ENCODE assay signal across 8 cellular contexts in genomic region chr10:103192451-103193106, GRCh38. TPM values are rescaled to one million over a fixed set of nuclear protein-coding genes. Genes with fewer than 3 reads are reported as not detected.
DNase-seq lines count a peak whose midpoint lies in the region; ATAC-seq and TF ChIP-seq lines count a peak whose summit lies in the region.

No MANE protein-coding gene starts in this region.

- peak; percentile 63 for ATAC-seq in GM19324 (IDR thresholded peaks at IDR 0.05; ENCODE audit: low FRiP score, unreplicated experiment)
- ATAC-seq in HG03460 (IDR thresholded peaks at IDR 0.05; ENCODE audit: unreplicated experiment): peak; percentile 73
- ATAC-seq in activated T-cell treated with anti-CD3 and anti-CD28 coated beads, Interleukin-2, amount 50 U/mL, for 4 hours: peak; percentile 59 to 64
- peak; percentile 49 for ATAC-seq in esophagus mucosa

- H3K9me3 Mint-ChIP-seq in CD14-positive monocyte: peaks cover 0 to 3% (median 0%) of the 10 kb centered on the region in 7 donors
- H3K9me3 Mint-ChIP-seq in activated T-cell treated with anti-CD3 and anti-CD28 coated beads, Interleukin-2, amount 50 U/mL, for 4 hours: no peaks in the 10 kb centered on the region

- DNase-seq in CD14-positive monocyte (ENCODE audit: low spot score) (peak; percentile 86), OCI-M1 (lab: John Stamatoyannopoulos, UW) (peak; percentile 92)
- peak; percentile 37 for DNase-seq in activated T-cell treated with anti-CD3 and anti-CD28 coated beads, Interleukin-2, amount 50 U/mL, for 4 hours
- DNase-seq in stimulated activated CD8-positive, alpha-beta memory T cell treated with anti-CD3 and anti-CD28 coated beads, Interleukin-7, amount 100 ng/mL, for 4 hours (ENCODE audit: low read depth in 2 of 2): peak; percentile 22 to 43

- H3K36me3 Mint-ChIP-seq in CD14-positive monocyte: peaks cover 12 to 16% of the 10 kb centered on the region in 2 donors
- H3K36me3 Mint-ChIP-seq in activated T-cell treated with anti-CD3 and anti-CD28 coated beads, Interleukin-2, amount 50 U/mL, for 4 hours (ENCODE audit: insufficient read depth): peaks cover 4% of the 10 kb centered on the region

- H3K9me3 ChIP-seq in muscle layer of colon (ENCODE audit: low read length): no peaks in the 10 kb centered on the region

- H3K4me1 Mint-ChIP-seq in CD14-positive monocyte: peaks cover 59% of the 10 kb centered on the region
- H3K4me1 Mint-ChIP-seq in activated T-cell treated with anti-CD3 and anti-CD28 coated beads, Interleukin-2, amount 50 U/mL, for 4 hours (ENCODE audit: low read depth): peaks cover 42% of the 10 kb centered on the region

- peak overlapping the region; percentile 99 to 100 for H3K4me3 Mint-ChIP-seq in CD14-positive monocyte
- H3K4me3 Mint-ChIP-seq in activated T-cell treated with anti-CD3 and anti-CD28 coated beads, Interleukin-2, amount 50 U/mL, for 4 hours: peak overlapping the region; percentile 99

- no peak for TF ChIP-seq CTCF in CD14-positive monocyte (IDR thresholded peaks at IDR 0.05)

- H3K4me1 ChIP-seq in muscle layer of colon (ENCODE audit: insufficient read depth, low read length): peaks cover 32% of the 10 kb centered on the region

- no peaks in the 10 kb centered on the region for H3K27me3 Mint-ChIP-seq in CD14-positive monocyte (ENCODE audit: low read depth in 3 of 3)
- no peaks in the 10 kb centered on the region for H3K27me3 Mint-ChIP-seq in activated T-cell treated with anti-CD3 and anti-CD28 coated beads, Interleukin-2, amount 50 U/mL, for 4 hours (ENCODE audit: low read depth)

- peak overlapping the region; percentile 99 to 100 (median 99) for H3K27ac Mint-ChIP-seq in CD14-positive monocyte

- H3K27me3 ChIP-seq in muscle layer of colon (ENCODE audit: control insufficient read depth in 1 of 2, insufficient read depth in 2 of 2, low read length in 2 of 2): no peaks in the 10 kb centered on the region

- intact Hi-C loops in CD14-positive monocyte (cut with micrococcal nuclease): loop anchor here (2.0 to 5.0 kb wide), 2 partner anchors 48 to 50 kb away; no protein-coding TSS in a partner anchor

- peak overlapping the region; percentile 43 to 90 for H3K4me3 ChIP-seq in muscle layer of colon (ENCODE audit: low read depth in 1 of 2, low read length in 2 of 2)

- peak overlapping the region; percentile 92 for H3K27ac ChIP-seq in muscle layer of colon (ENCODE audit: low read depth, low read length)

- H3K36me3 ChIP-seq in muscle layer of colon (ENCODE audit: insufficient read depth, low read length): no peaks in the 10 kb centered on the region

- peak overlapping the region; percentile 32 for H3K9ac ChIP-seq in muscle layer of colon (ENCODE audit: low read length)

RNA-seq across cellular contexts. Expression of gene NT5C2, which starts 0.5 kb away (rescaled TPM):
- polyA plus RNA-seq in CD14-positive monocyte: 100 to 1,000 TPM in 1 of 2 donors, 10 to 100 TPM in 1; 81.8 to 116 TPM
- 10 to 100 TPM; 34.7 to 45.9 (median 41.3) TPM for total RNA-seq in activated T-cell treated with anti-CD3 and anti-CD28 coated beads, Interleukin-2, amount 50 U/mL, for 4 hours
- total RNA-seq in esophagus mucosa: 87.4 TPM

RNA-seq across cellular contexts. Expression of gene RPEL1, which starts 53.1 kb away (rescaled TPM):
- not detected for polyA plus RNA-seq in CD14-positive monocyte
- total RNA-seq in activated T-cell treated with anti-CD3 and anti-CD28 coated beads, Interleukin-2, amount 50 U/mL, for 4 hours: under 1 TPM in 1 of 3 donors, not detected in 2; 0.18 TPM
- not detected for total RNA-seq in esophagus mucosa

Comparison
In these comparisons a context has a peak if more than half of its experiments do, and no peak if none do; other contexts are left out.
1. Peak in every context shown above with its lines: DNase-seq, ATAC-seq, H3K4me3 ChIP-seq and H3K27ac ChIP-seq.
2. DNase-seq: peak in every context shown above with its lines; median percentile 92 in OCI-M1; 86 in CD14-positive monocyte; 37 in activated T-cell treated with anti-CD3 and anti-CD28 coated beads, Interleukin-2, amount 50 U/mL, for 4 hours; 32 in stimulated activated CD8-positive, alpha-beta memory T cell treated with anti-CD3 and anti-CD28 coated beads, Interleukin-7, amount 100 ng/mL, for 4 hours.